Comparison of ENCODE assay signal across 1 cellular context in genomic region chr9:129757045-129757444, GRCh38.
TF ChIP-seq lines count a peak whose summit lies in the region.

No MANE protein-coding gene starts in this region.

TF ChIP-seq in HCT116, 20 proteins besides CTCF, POLR2A, EP300 and RAD21:
- TF ChIP-seq CEBPB (IDR thresholded peaks at IDR 0.05; ENCODE audit: low read depth) (no peak), SP1 (IDR thresholded peaks at IDR 0.05; ENCODE audit: low read depth) (no peak), CBX3 (IDR thresholded peaks at IDR 0.05; ENCODE audit: low read depth) (no peak), SIN3A (IDR thresholded peaks at IDR 0.05; ENCODE audit: low read depth) (no peak), ZFX (IDR thresholded peaks at IDR 0.05) (no peak), POLR2AphosphoS5 (IDR thresholded peaks at IDR 0.05; ENCODE audit: low read depth, low read length) (no peak), MAX (IDR thresholded peaks at IDR 0.05) (no peak), FOSL1 (IDR thresholded peaks at IDR 0.05; ENCODE audit: low read depth) (no peak)
- TF ChIP-seq, protein P1, sequence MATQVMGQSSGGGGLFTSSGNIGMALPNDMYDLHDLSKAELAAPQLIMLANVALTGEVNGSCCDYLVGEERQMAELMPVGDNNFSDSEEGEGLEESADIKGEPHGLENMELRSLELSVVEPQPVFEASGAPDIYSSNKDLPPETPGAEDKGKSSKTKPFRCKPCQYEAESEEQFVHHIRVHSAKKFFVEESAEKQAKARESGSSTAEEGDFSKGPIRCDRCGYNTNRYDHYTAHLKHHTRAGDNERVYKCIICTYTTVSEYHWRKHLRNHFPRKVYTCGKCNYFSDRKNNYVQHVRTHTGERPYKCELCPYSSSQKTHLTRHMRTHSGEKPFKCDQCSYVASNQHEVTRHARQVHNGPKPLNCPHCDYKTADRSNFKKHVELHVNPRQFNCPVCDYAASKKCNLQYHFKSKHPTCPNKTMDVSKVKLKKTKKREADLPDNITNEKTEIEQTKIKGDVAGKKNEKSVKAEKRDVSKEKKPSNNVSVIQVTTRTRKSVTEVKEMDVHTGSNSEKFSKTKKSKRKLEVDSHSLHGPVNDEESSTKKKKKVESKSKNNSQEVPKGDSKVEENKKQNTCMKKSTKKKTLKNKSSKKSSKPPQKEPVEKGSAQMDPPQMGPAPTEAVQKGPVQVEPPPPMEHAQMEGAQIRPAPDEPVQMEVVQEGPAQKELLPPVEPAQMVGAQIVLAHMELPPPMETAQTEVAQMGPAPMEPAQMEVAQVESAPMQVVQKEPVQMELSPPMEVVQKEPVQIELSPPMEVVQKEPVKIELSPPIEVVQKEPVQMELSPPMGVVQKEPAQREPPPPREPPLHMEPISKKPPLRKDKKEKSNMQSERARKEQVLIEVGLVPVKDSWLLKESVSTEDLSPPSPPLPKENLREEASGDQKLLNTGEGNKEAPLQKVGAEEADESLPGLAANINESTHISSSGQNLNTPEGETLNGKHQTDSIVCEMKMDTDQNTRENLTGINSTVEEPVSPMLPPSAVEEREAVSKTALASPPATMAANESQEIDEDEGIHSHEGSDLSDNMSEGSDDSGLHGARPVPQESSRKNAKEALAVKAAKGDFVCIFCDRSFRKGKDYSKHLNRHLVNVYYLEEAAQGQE (IDR thresholded peaks at IDR 0.05; ENCODE audit: low read depth): no peak
